Comparison of ENCODE assay signal across 16 cellular contexts in genomic region chr13:113883314-113883811, GRCh38. TPM values are rescaled to one million over a fixed set of nuclear protein-coding genes. Genes with fewer than 3 reads are reported as not detected.
DNase-seq lines count a peak whose midpoint lies in the region; ATAC-seq, FAIRE-seq and TF ChIP-seq lines count a peak whose summit lies in the region.
"Had no signal": no experiment of that assay in that cellular context is flagged by ENCODE, and none has a peak within 500 bp of the region (broad histone marks: within the 10 kb centered on the region; RNA-seq: fewer than 3 reads in every experiment).

No MANE protein-coding gene starts in this region.

- peak; percentile 0 for DNase-seq in Ammon's horn (ENCODE audit: low spot score)
- DNase-seq in H7 = peak; percentile 54
- DNase-seq in central memory CD8-positive, alpha-beta T cell (ENCODE audit: low spot score in 2 of 2) = peak in 1 of 2 donors; percentile 8
- peak; percentile 57 for DNase-seq in osteoblast (ENCODE audit: insufficient read length, low spot score, missing footprints)
- DNase-seq in pancreas = no peak
- no peak for DNase-seq in cerebellum (ENCODE audit: low spot score)
- no peak for DNase-seq in HFFc6
- DNase-seq: BE2C, NCI-H1417, NCI-H187 treated with DMSO at 0.1 percent for 48 hours, NCI-H446, NCI-H69, RPMI8226, SJCRH30 had no signal

- H3K36me3 ChIP-seq in H7 (replicated peaks; ENCODE audit: control insufficient read depth, insufficient read depth, low read length) = no peaks in the 10 kb centered on the region
- H3K36me3 ChIP-seq in osteoblast (ENCODE audit: insufficient read depth, low read length) = no peaks in the 10 kb centered on the region
- no peaks in the 10 kb centered on the region for H3K36me3 ChIP-seq in pancreas
- H3K36me3 ChIP-seq: BE2C, SJCRH30 had no signal

- H3K4me2 ChIP-seq in osteoblast (ENCODE audit: insufficient read depth, low read length) = no peak overlapping the region

- H3K4me3 ChIP-seq in H7 (ENCODE audit: insufficient read depth, low read depth, low read length) = no peak overlapping the region
- H3K4me3 ChIP-seq in osteoblast (ENCODE audit: insufficient read depth, low read length) = no peak overlapping the region
- no peak overlapping the region for H3K4me3 ChIP-seq in pancreas
- H3K4me3 ChIP-seq: SJCRH30 had no signal

- H3K36me3 Mint-ChIP-seq in central memory CD8-positive, alpha-beta T cell (ENCODE audit: insufficient read depth) = peaks cover 5% of the 10 kb centered on the region
- no peaks in the 10 kb centered on the region for H3K36me3 Mint-ChIP-seq in HFFc6 (ENCODE audit: low read depth)
- H3K36me3 Mint-ChIP-seq: CD8-positive, alpha-beta T cell had no signal

- peaks cover 24% of the 10 kb centered on the region for H3K4me1 ChIP-seq in osteoblast (ENCODE audit: insufficient read depth, low read length)
- H3K4me1 ChIP-seq in pancreas = peaks cover 9 to 11% (median 10%) of the 10 kb centered on the region in 3 donors
- H3K4me1 ChIP-seq: BE2C had no signal

- no peaks in the 10 kb centered on the region for H3K9me3 Mint-ChIP-seq in central memory CD8-positive, alpha-beta T cell
- no peaks in the 10 kb centered on the region for H3K9me3 Mint-ChIP-seq in HFFc6
- H3K9me3 Mint-ChIP-seq: CD8-positive, alpha-beta T cell had no signal

- peaks cover 6% of the 10 kb centered on the region for H3K4me1 Mint-ChIP-seq in central memory CD8-positive, alpha-beta T cell
- H3K4me1 Mint-ChIP-seq in HFFc6 (ENCODE audit: low read depth) = peaks cover 33% of the 10 kb centered on the region

- H3K4me3 Mint-ChIP-seq in central memory CD8-positive, alpha-beta T cell = no peak overlapping the region
- H3K4me3 Mint-ChIP-seq in HFFc6 = no peak overlapping the region
- H3K4me3 Mint-ChIP-seq: CD8-positive, alpha-beta T cell had no signal

- intact Hi-C loops in pancreas (cut with DNase I) = no loop called here

- WGBS in pancreas, 2 donors = 83 to 90% methylated on average over 50 of the region's 50 CpGs

- TF ChIP-seq CTCF in osteoblast (IDR thresholded peaks at IDR 0.05; ENCODE audit: extremely low read depth, low read depth, low read length) (no peak), pancreas (IDR thresholded peaks at IDR 0.05) (no peak), HFFc6 (IDR thresholded peaks at IDR 0.05) (no peak)

- H4K20me1 ChIP-seq in osteoblast (ENCODE audit: insufficient read depth, low read length) = no peaks in the 10 kb centered on the region

- peaks cover 68% of the 10 kb centered on the region for H3K27me3 Mint-ChIP-seq in central memory CD8-positive, alpha-beta T cell
- H3K27me3 Mint-ChIP-seq in HFFc6 (ENCODE audit: insufficient read depth) = peaks cover 4% of the 10 kb centered on the region; the same call in 1 of the 2 replicates

- no peaks in the 10 kb centered on the region for H3K9me3 ChIP-seq in osteoblast (ENCODE audit: low read depth, low read length)
- no peaks in the 10 kb centered on the region for H3K9me3 ChIP-seq in pancreas
- H3K9me3 ChIP-seq: BE2C, SJCRH30 had no signal

- H2AFZ ChIP-seq in osteoblast (ENCODE audit: low read length) = no peak overlapping the region

- FAIRE-seq in pancreas (lab: Jason Lieb, UNC) = no peak
- FAIRE-seq: GM19239 had no signal

- no peaks in the 10 kb centered on the region for H3K27me3 ChIP-seq in H7 (ENCODE audit: control insufficient read depth, insufficient read depth, low read length)
- H3K27me3 ChIP-seq in osteoblast (ENCODE audit: insufficient read depth, low read length) = no peaks in the 10 kb centered on the region
- no peaks in the 10 kb centered on the region for H3K27me3 ChIP-seq in pancreas
- H3K27me3 ChIP-seq: BE2C, SJCRH30 had no signal

- H3K79me2 ChIP-seq in osteoblast (ENCODE audit: insufficient read depth, low read length) = no peaks in the 10 kb centered on the region

- peak overlapping the region; percentile 44 for H3K27ac Mint-ChIP-seq in central memory CD8-positive, alpha-beta T cell (ENCODE audit: low read depth)
- H3K27ac Mint-ChIP-seq in HFFc6 = no peak overlapping the region
- H3K27ac Mint-ChIP-seq: CD8-positive, alpha-beta T cell had no signal

- no peak for ATAC-seq in central memory CD8-positive, alpha-beta T cell (replicated peaks; ENCODE audit: extremely low read depth, poor library complexity, severe bottlenecking)
- ATAC-seq in pancreas = no peak
- ATAC-seq: CD8-positive, alpha-beta T cell had no signal

- H3K27ac ChIP-seq in osteoblast (ENCODE audit: low read depth, low read length) = no peak overlapping the region
- H3K27ac ChIP-seq in pancreas = no peak overlapping the region
- H3K27ac ChIP-seq: SJCRH30 had no signal

RNA-seq across cellular contexts. Expression of gene GAS6, which starts 19.5 kb away (rescaled TPM):
- 9.1 and 15.1 TPM in 2 replicates for total RNA-seq in H7 (2014; rRNA removed; shearing (Covaris generic))
- total RNA-seq in osteoblast (417 and 480 TPM in 2 replicates), pancreas (10 to 100 TPM; 24.3 to 68.8 (median 38.6) TPM), cerebellum (18.1 TPM)
- 100 to 1,000 TPM in 1 of 2 donors, 10 to 100 TPM in 1; 98.0 to 124 TPM for polyA plus RNA-seq in pancreas
- 100 to 1,000 TPM; 669 to 813 (median 715) TPM for total RNA-seq in HFFc6 (2021; fragmentation: NEBNext Ultra II Directional; extraction: Animal tissue kit (Norgen Biotek cat#: 25700))

Comparison
In these comparisons a context has a peak if more than half of its experiments do, and no peak if none do; other contexts are left out.
1. DNase-seq: peak in Ammon's horn (single experiment), H7 (single experiment) and osteoblast (single experiment); none in pancreas (0 of 6), cerebellum (single experiment) and HFFc6 (single experiment).